32 cellular contexts compared by ENCODE assay signal in genomic region chr14:104179126-104179525, GRCh38. TPM values are rescaled to one million over a fixed set of nuclear protein-coding genes. Genes with fewer than 3 reads are reported as not detected.
"Had no signal": no experiment of that assay in that cellular context is flagged by ENCODE, and none has a peak within 500 bp of the region (broad histone marks: within the 10 kb centered on the region; RNA-seq: fewer than 3 reads in every experiment).

No MANE protein-coding gene starts in this region.

- H3K4me3 ChIP-seq: coronary artery, dorsolateral prefrontal cortex, esophagus squamous epithelium, gastroesophageal sphincter, hepatocyte had no signal

- ATAC-seq: activated CD4-positive, CD25-positive, alpha-beta regulatory T cell treated with anti-CD3 and anti-CD28 coated beads, Interleukin-2, amount 50 U/mL, for 24 hours; activated CD8-positive, alpha-beta T cell treated with anti-CD3 and anti-CD28 coated beads for 36 hours; activated T-cell treated with anti-CD3 and anti-CD28 coated beads, Interleukin-2, amount 50 U/mL, for 4 hours; activated T-helper 17 cell treated with anti-CD3 and anti-CD28 coated beads, Interleukin-2, amount 50 U/mL, for 72 hours; gastroesophageal sphincter had no signal

- H3K36me3 ChIP-seq: brain microvascular endothelial cell had no signal

- H2AFZ ChIP-seq: hepatocyte had no signal

- H3K36me3 Mint-ChIP-seq: activated naive CD8-positive, alpha-beta T cell had no signal

- H3K9me3 ChIP-seq: esophagus squamous epithelium, gastroesophageal sphincter, heart right ventricle had no signal

- H3K4me1 Mint-ChIP-seq: activated B cell treated with CpG ODN at 0.5 μM for 24 hours; activated T-helper 17 cell treated with anti-CD3 and anti-CD28 coated beads, Interleukin-2, amount 50 U/mL, for 72 hours; central memory CD8-positive, alpha-beta T cell; endodermal cell had no signal

- H3K9me3 Mint-ChIP-seq: activated B cell treated with CpG ODN at 0.5 μM for 24 hours; activated CD8-positive, alpha-beta T cell treated with anti-CD3 and anti-CD28 coated beads for 36 hours; activated T-cell treated with anti-CD3 and anti-CD28 coated beads, Interleukin-2, amount 50 U/mL, for 4 hours; activated T-helper 17 cell treated with anti-CD3 and anti-CD28 coated beads, Interleukin-2, amount 50 U/mL, for 72 hours; central memory CD8-positive, alpha-beta T cell; dendritic cell treated with granulocyte-macrophage colony-stimulating factor and Interleukin-4, amounts not matched to agents 40 ng/mL and 50 ng/mL, for 4 days; endodermal cell; T-helper 2 cell treated with Interferon-gamma antibody and Interleukin-4, amounts not matched to agents 5 μg/mL and 100 μg/mL, for 36 hours had no signal

- H3K27ac Mint-ChIP-seq: activated B cell treated with CpG ODN at 0.5 μM for 24 hours; activated CD8-positive, alpha-beta T cell treated with anti-CD3 and anti-CD28 coated beads for 36 hours; activated naive CD8-positive, alpha-beta T cell; activated T-helper 17 cell treated with anti-CD3 and anti-CD28 coated beads, Interleukin-2, amount 50 U/mL, for 72 hours; dendritic cell treated with granulocyte-macrophage colony-stimulating factor and Interleukin-4, amounts not matched to agents 40 ng/mL and 50 ng/mL, for 4 days; endodermal cell; T-helper 2 cell treated with Interferon-gamma antibody and Interleukin-4, amounts not matched to agents 5 μg/mL and 100 μg/mL, for 36 hours had no signal

- H3K27me3 ChIP-seq: brain microvascular endothelial cell, heart right ventricle, hepatocyte had no signal

- H3K27me3 Mint-ChIP-seq: activated B cell treated with CpG ODN at 0.5 μM for 24 hours; activated CD8-positive, alpha-beta T cell treated with anti-CD3 and anti-CD28 coated beads for 36 hours; activated naive CD8-positive, alpha-beta T cell; activated T-helper 17 cell treated with anti-CD3 and anti-CD28 coated beads, Interleukin-2, amount 50 U/mL, for 72 hours; dendritic cell treated with granulocyte-macrophage colony-stimulating factor and Interleukin-4, amounts not matched to agents 40 ng/mL and 50 ng/mL, for 4 days had no signal

- H3K4me2 ChIP-seq: hepatocyte had no signal

- H3K4me3 Mint-ChIP-seq: activated B cell treated with CpG ODN at 0.5 μM for 24 hours; activated CD8-positive, alpha-beta T cell treated with anti-CD3 and anti-CD28 coated beads for 36 hours; activated naive CD8-positive, alpha-beta T cell; activated T-cell treated with anti-CD3 and anti-CD28 coated beads, Interleukin-2, amount 50 U/mL, for 4 hours; activated T-helper 17 cell treated with anti-CD3 and anti-CD28 coated beads, Interleukin-2, amount 50 U/mL, for 72 hours; central memory CD8-positive, alpha-beta T cell; dendritic cell treated with granulocyte-macrophage colony-stimulating factor and Interleukin-4, amounts not matched to agents 40 ng/mL and 50 ng/mL, for 4 days; endodermal cell; T-helper 2 cell treated with Interferon-gamma antibody and Interleukin-4, amounts not matched to agents 5 μg/mL and 100 μg/mL, for 36 hours had no signal

- H3K27ac ChIP-seq: brain microvascular endothelial cell, coronary artery, dorsolateral prefrontal cortex, epithelial cell of prostate, esophagus squamous epithelium, gastroesophageal sphincter, hepatocyte, WERI-Rb-1 had no signal

- H3K79me2 ChIP-seq: hepatocyte had no signal

- DNase-seq: activated B cell treated with CpG ODN at 0.5 μM for 24 hours; activated CD4-positive, alpha-beta T cell treated with anti-CD3 and anti-CD28 coated beads for 48 hours; activated CD4-positive, alpha-beta T cell treated with anti-CD3 and anti-CD28 coated beads, Interleukin-2, amount 50 U/mL, for 1 hour; activated CD4-positive, alpha-beta T cell treated with anti-CD3 and anti-CD28 coated beads, Interleukin-2, amount 50 U/mL, for 48 hours; activated CD8-positive, alpha-beta memory T cell treated with anti-CD3 and anti-CD28 coated beads for 24 hours; activated CD8-positive, alpha-beta T cell treated with anti-CD3 and anti-CD28 coated beads for 36 hours; activated effector memory CD4-positive, alpha-beta T cell treated with Interleukin-2 at 50 U/mL for 16 hours; activated gamma-delta T cell treated with Interleukin-2 at 50 U/mL for 16 hours; activated naive CD4-positive, alpha-beta T cell treated with anti-CD3 and anti-CD28 coated beads, Interleukin-2, amount 50 U/mL, for 16 hours; activated naive CD4-positive, alpha-beta T cell treated with Interleukin-2 at 50 U/mL for 16 hours; activated T-cell treated with anti-CD3 and anti-CD28 coated beads, Interleukin-2, amount 50 U/mL, for 4 hours; amniotic stem cell; anterior cingulate cortex; brain microvascular endothelial cell; dorsolateral prefrontal cortex; effector memory CD4-positive, alpha-beta T cell; endodermal cell; esophagus squamous epithelium; foreskin melanocyte; heart right ventricle; T1000; WERI-Rb-1 had no signal

RNA-seq across cellular contexts. Expression of gene KIF26A, which starts 40.7 kb away (rescaled TPM):
- total RNA-seq: activated B cell treated with CpG ODN at 0.5 μM for 24 hours had no signal
